11 cellular contexts compared by ENCODE assay signal in the genomic region with DNA sequence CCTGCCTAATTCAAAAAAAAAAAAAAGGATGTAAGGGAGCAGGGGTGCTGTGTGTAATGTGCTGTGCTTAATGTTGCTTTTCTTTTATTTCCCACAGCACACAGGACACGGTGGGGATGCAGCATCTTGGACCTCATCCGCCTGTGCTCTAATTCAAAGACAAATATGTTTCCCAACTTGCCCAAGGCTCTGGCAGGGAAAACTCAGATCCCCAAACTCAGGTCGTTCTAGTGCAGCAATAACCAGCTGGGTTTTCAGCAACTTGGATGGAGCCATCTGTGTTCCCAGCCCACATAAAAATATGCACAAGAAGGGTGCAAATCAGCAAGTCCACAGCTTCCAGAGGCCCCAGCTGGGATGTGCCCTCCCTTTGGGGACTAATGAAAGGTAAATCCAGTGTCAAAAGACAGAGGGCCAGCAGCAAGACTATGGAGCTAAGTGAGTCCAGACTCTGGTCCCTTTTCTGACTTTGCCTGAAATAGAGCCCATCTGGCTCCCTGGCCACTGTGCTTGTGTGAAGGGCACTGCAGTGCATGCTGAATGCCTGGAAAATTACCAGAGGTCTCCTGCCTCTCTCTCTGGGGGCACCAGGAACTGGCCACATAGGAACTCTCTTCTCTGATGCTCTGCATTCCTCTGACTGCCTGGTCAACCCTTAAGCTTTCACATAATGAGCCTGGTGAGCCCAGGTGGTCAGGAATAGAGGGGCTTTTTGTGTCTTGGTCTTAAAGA.
DNase-seq lines count a peak whose midpoint lies in the region; ATAC-seq and TF ChIP-seq lines count a peak whose summit lies in the region.
"Had no signal": no experiment of that assay in that cellular context is flagged by ENCODE, and none has a peak within 500 bp of the region (broad histone marks: within the 10 kb centered on the region; RNA-seq: fewer than 3 reads in every experiment).

No MANE protein-coding gene starts in this region.

- H3K36me3 ChIP-seq in heart right ventricle (no peaks in the 10 kb centered on the region), psoas muscle (ENCODE audit: insufficient read depth in 1 of 2, low read depth in 1 of 2) (no peaks in the 10 kb centered on the region)

- peak in 1 of 9 donors; percentile 5 for TF ChIP-seq CTCF in heart right ventricle (IDR thresholded peaks at IDR 0.05)
- no peak for TF ChIP-seq CTCF in psoas muscle (IDR thresholded peaks at IDR 0.05)
- no peak for TF ChIP-seq CTCF in coronary artery (IDR thresholded peaks at IDR 0.05)

- H3K27me3 ChIP-seq in heart right ventricle (no peaks in the 10 kb centered on the region), psoas muscle (ENCODE audit: insufficient read depth in 3 of 3, low read length in 2 of 3) (no peaks in the 10 kb centered on the region)
- H3K27me3 ChIP-seq: dorsolateral prefrontal cortex had no signal

- H3K4me3 ChIP-seq in heart right ventricle = no peak overlapping the region
- no peak overlapping the region for H3K4me3 ChIP-seq in psoas muscle
- H3K4me3 ChIP-seq in coronary artery = no peak overlapping the region
- H3K4me3 ChIP-seq: dorsolateral prefrontal cortex had no signal

- H3K4me1 ChIP-seq in heart right ventricle = peaks cover 16 to 74% (median 41%) of the 10 kb centered on the region in 9 donors
- H3K4me1 ChIP-seq in psoas muscle = peaks cover 41% of the 10 kb centered on the region

- ATAC-seq in heart right ventricle (peak in 3 of 8 donors; percentile 5 to 27 (median 15)), psoas muscle (peak in 3 of 4 donors; percentile 11 to 23 (median 15)), GM18870 (IDR thresholded peaks at IDR 0.05; ENCODE audit: unreplicated experiment) (no peak)

- peak overlapping the region in 6 of 10 donors; percentile 45 to 95 (median 70) for H3K27ac ChIP-seq in heart right ventricle
- H3K27ac ChIP-seq in psoas muscle = no peak overlapping the region
- no peak overlapping the region for H3K27ac ChIP-seq in coronary artery

- H3K9me3 ChIP-seq in heart right ventricle = peaks cover 0 to 11% (median 1%) of the 10 kb centered on the region in 11 donors
- peaks cover 10% of the 10 kb centered on the region for H3K9me3 ChIP-seq in psoas muscle

- DNase-seq in GM03348 (ENCODE audit: low spot score) = peak; percentile 22
- DNase-seq in NCI-H69 (lab: John Stamatoyannopoulos, UW) = peak; percentile 72
- no peak for DNase-seq in heart right ventricle
- DNase-seq in psoas muscle = no peak
- DNase-seq in stimulated activated CD4-positive, alpha-beta T cell treated with anti-CD3 and anti-CD28 coated beads, Interleukin-1b, Interleukin-23, amount 100 ng/mL, for 48 hours = no peak
- no peak for DNase-seq in coronary artery (ENCODE audit: low spot score)
- DNase-seq in HuH-7.5 (ENCODE audit: low spot score) = no peak
- DNase-seq: activated CD8-positive, alpha-beta memory T cell treated with anti-CD3 and anti-CD28 coated beads, Interleukin-2, amount 50 U/mL, for 48 hours; NCI-H526 had no signal

- intact Hi-C loops in heart right ventricle (cut with DNase I) = loop anchor here in 3 of 10 donors (5.0 kb wide), 3 partner anchors 89 to 364 kb away; a partner anchor contains a TSS
- intact Hi-C loops in psoas muscle (cut with DNase I) = no loop called here

- 50 to 59% methylated on average over 3 of the region's 3 CpGs for whole genome bisulfite sequencing in heart right ventricle, 2 donors
- 38 to 48% (median 42%) methylated on average over 3 of the region's 3 CpGs for WGBS in psoas muscle, 3 donors

Comparison
In these comparisons a context has a peak if more than half of its experiments do, and no peak if none do; other contexts are left out.
1. DNase-seq: peak in GM03348 (single experiment) and NCI-H69 (single experiment); none in heart right ventricle (0 of 2), psoas muscle (0 of 2), stimulated activated CD4-positive, alpha-beta T cell treated with anti-CD3 and anti-CD28 coated beads, Interleukin-1b, Interleukin-23, amount 100 ng/mL, for 48 hours (single experiment), coronary artery (single experiment) and HuH-7.5 (single experiment).
2. H3K27ac ChIP-seq: peak in heart right ventricle (6 of 10); none in psoas muscle (single experiment) and coronary artery (0 of 2).